ENCODE assay signal across 8 cellular contexts in the genomic region with DNA sequence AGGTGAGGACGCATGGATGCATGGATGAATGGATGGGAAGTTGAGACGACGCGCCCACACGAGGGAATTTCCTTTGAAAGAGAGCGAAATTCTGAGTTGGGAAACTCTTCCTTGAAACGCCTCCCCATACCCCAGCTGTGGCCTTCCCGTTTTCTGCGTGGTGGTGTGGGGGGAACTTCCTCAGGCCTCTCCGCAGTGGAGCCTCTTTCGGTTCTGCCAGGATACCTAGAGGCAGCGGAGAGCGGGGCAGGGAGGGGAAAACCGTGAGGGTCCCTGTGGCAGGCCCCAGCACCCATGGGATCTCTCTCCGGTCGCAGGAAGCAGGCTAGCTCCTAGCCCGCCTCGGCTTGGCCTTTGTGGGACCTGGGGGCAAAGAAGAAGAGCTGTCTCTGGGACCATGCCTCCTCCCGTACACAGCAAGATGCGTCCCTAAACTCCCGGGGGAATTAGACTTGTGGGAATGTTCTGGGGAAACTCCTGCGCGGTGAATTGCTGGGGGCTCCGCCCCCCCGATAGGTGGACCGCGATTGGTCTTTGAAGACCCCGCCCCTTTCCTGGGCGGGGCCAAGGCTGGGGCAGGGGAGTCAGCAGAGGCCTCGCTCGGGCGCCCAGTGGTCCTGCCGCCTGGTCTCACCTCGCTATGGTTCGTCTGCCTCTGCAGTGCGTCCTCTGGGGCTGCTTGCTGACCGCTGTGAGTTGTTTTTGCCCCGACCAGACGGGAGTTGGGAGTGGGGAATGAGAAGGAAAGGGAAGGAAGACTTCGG. TPM values are rescaled to one million over a fixed set of nuclear protein-coding genes. Genes with fewer than 3 reads are reported as not detected.
A peak's percentile ranks its signal among the peaks of the same experiment; 100 is the strongest.
DNase-seq lines count a peak whose midpoint lies in the region; ATAC-seq and TF ChIP-seq lines count a peak whose summit lies in the region.

CD40 (plus strand) TSS at position 611 of the 764 bp plus-strand sequence; CDS start at position 641, 30 bp downstream.

- TF ChIP-seq CTCF in A673 (conservative IDR thresholded peaks at IDR 0.05; ENCODE audit: low read depth, low read length): no peak
- no peak for TF ChIP-seq CTCF in glutamatergic neuron (IDR thresholded peaks at IDR 0.05; ENCODE audit: partially characterized antibody, unreplicated experiment)
- TF ChIP-seq CTCF in parathyroid adenoma (IDR thresholded peaks at IDR 0.05): no peak

- no peaks in the 10 kb centered on the region for H3K36me3 Mint-ChIP-seq in activated naive CD4-positive, alpha-beta T cell treated with anti-CD3 and anti-CD28 coated beads, Interleukin-2, amount 50 U/mL, for 72 hours
- peaks cover 7% of the 10 kb centered on the region for H3K36me3 Mint-ChIP-seq in glutamatergic neuron (ENCODE audit: unreplicated experiment)

- H3K9me3 Mint-ChIP-seq in activated naive CD4-positive, alpha-beta T cell treated with anti-CD3 and anti-CD28 coated beads, Interleukin-2, amount 50 U/mL, for 72 hours: no peaks in the 10 kb centered on the region
- H3K9me3 Mint-ChIP-seq in glutamatergic neuron (ENCODE audit: unreplicated experiment): peaks cover 9% of the 10 kb centered on the region

- H3K79me2 ChIP-seq in parathyroid adenoma: peaks cover 5% of the 10 kb centered on the region

- H2AFZ ChIP-seq in parathyroid adenoma: peak within 1 kb of the TSS; percentile 95

- peak within 1 kb of the TSS; percentile 96 for H3K4me2 ChIP-seq in parathyroid adenoma (ENCODE audit: low read length)

- H3K27me3 ChIP-seq in A673 (replicated peaks; ENCODE audit: insufficient read depth, low read depth, low read length, poor library complexity) (no peaks in the 10 kb centered on the region), SJCRH30 (peaks cover 4% of the 10 kb centered on the region; the same call in 1 of the 2 replicates), parathyroid adenoma (ENCODE audit: control insufficient read depth, insufficient read depth, low read length) (no peaks in the 10 kb centered on the region), thymus (ENCODE audit: control insufficient read depth, insufficient read depth) (peaks cover 3% of the 10 kb centered on the region)

- H3K4me3 ChIP-seq in A673 (ENCODE audit: low read depth, low read length, poor library complexity, severe bottlenecking) (peak within 1 kb of the TSS; percentile 55), SJCRH30 (no peak within 1 kb of the TSS), parathyroid adenoma (ENCODE audit: low read depth, low read length) (peak within 1 kb of the TSS; percentile 72), thymus (ENCODE audit: low read length) (peak within 1 kb of the TSS; percentile 34)

- peaks cover 2% of the 10 kb centered on the region for H3K4me1 Mint-ChIP-seq in glutamatergic neuron (ENCODE audit: low read depth, unreplicated experiment)

- peak within 1 kb of the TSS; percentile 76 for H3K27ac ChIP-seq in A673 (ENCODE audit: low read depth, low read length, poor library complexity, severe bottlenecking)
- H3K27ac ChIP-seq in SJCRH30: no peak within 1 kb of the TSS
- H3K27ac ChIP-seq in parathyroid adenoma: peak within 1 kb of the TSS; percentile 92
- peak within 1 kb of the TSS; percentile 78 for H3K27ac ChIP-seq in thymus (ENCODE audit: low read depth)

- 4% methylated on average over 40 of the region's 40 CpGs for WGBS in thymus

- H3K36me3 ChIP-seq in A673 (ENCODE audit: insufficient read depth, low read length, poor library complexity, severe bottlenecking) (no peaks in the 10 kb centered on the region), SJCRH30 (no peaks in the 10 kb centered on the region), parathyroid adenoma (ENCODE audit: control insufficient read depth, insufficient read depth, low read length) (no peaks in the 10 kb centered on the region), thymus (ENCODE audit: control insufficient read depth, insufficient read depth) (no peaks in the 10 kb centered on the region)

- H3K4me3 Mint-ChIP-seq in glutamatergic neuron (ENCODE audit: unreplicated experiment): peak within 1 kb of the TSS; percentile 71

- peak within 1 kb of the TSS; percentile 74 for H3K9ac ChIP-seq in parathyroid adenoma

- H3K9me3 ChIP-seq in A673 (ENCODE audit: low read depth, low read length, poor library complexity, severe bottlenecking) (no peaks in the 10 kb centered on the region), SJCRH30 (replicated peaks) (no peaks in the 10 kb centered on the region), parathyroid adenoma (ENCODE audit: control insufficient read depth, low read length) (no peaks in the 10 kb centered on the region), thymus (ENCODE audit: control insufficient read depth) (peaks cover 3% of the 10 kb centered on the region)

- CTCF ChIA-PET in A673 (lab: Charles Lee): no interaction called here

- ATAC-seq in GM18870 (IDR thresholded peaks at IDR 0.05; ENCODE audit: unreplicated experiment) (peak; percentile 50), HG03103 (IDR thresholded peaks at IDR 0.05; ENCODE audit: low read depth, unreplicated experiment) (peak; percentile 58)
- ATAC-seq in activated naive CD4-positive, alpha-beta T cell treated with anti-CD3 and anti-CD28 coated beads, Interleukin-2, amount 50 U/mL, for 72 hours: peak; percentile 96 to 97

- DNase-seq in A673 (ENCODE audit: low spot score) (peak; percentile 96), SJCRH30 (peak; percentile 32 to 57), glutamatergic neuron (peak; percentile 69)
- peak; percentile 74 to 81 for DNase-seq in activated naive CD4-positive, alpha-beta T cell treated with anti-CD3 and anti-CD28 coated beads, Interleukin-2, amount 50 U/mL, for 72 hours (ENCODE audit: low spot score in 2 of 2)

- peaks cover 2% of the 10 kb centered on the region for H3K27me3 Mint-ChIP-seq in glutamatergic neuron (ENCODE audit: unreplicated experiment)

- H3K4me1 ChIP-seq in A673 (ENCODE audit: insufficient read depth, low read length, poor library complexity, severe bottlenecking): peaks cover 9% of the 10 kb centered on the region
- H3K4me1 ChIP-seq in SJCRH30: no peaks in the 10 kb centered on the region
- H3K4me1 ChIP-seq in parathyroid adenoma: peaks cover 37% of the 10 kb centered on the region
- H3K4me1 ChIP-seq in thymus (ENCODE audit: control insufficient read depth, insufficient read depth, low read length): no peaks in the 10 kb centered on the region

- BruUV-seq in A673 (replicated peaks; lab: Mats Ljungman, UMichigan): no TSS peak

- POLR2A ChIA-PET in A673 (lab: Charles Lee; ENCODE audit: low non-redundant PET): no interaction called here

- H3K27ac Mint-ChIP-seq in activated naive CD4-positive, alpha-beta T cell treated with anti-CD3 and anti-CD28 coated beads, Interleukin-2, amount 50 U/mL, for 72 hours: peak within 1 kb of the TSS; percentile 87 to 89
- H3K27ac Mint-ChIP-seq in glutamatergic neuron (ENCODE audit: unreplicated experiment): no peak within 1 kb of the TSS

- intact Hi-C loops in A673 (cut with micrococcal nuclease; ENCODE audit: unreplicated experiment): loop anchor here (10.0 kb wide), 1 partner anchor 57 kb away; no protein-coding TSS in a partner anchor

RNA-seq across cellular contexts. Expression of gene CD40, which starts in this region (rescaled TPM):
- total RNA-seq in A673 (2021) (16.3 and 18.7 TPM in 2 replicates), glutamatergic neuron (ENCODE audit: unreplicated experiment) (1.2 TPM)
- total RNA-seq in SJCRH30 (2014; rRNA removed; shearing (Covaris generic)): 0.10 and 0.12 TPM in 2 replicates
- 10 to 100 TPM in 1 of 2 donors, 1 to 10 TPM in 1; 8.8 to 10.0 TPM for total RNA-seq in activated naive CD4-positive, alpha-beta T cell treated with anti-CD3 and anti-CD28 coated beads, Interleukin-2, amount 50 U/mL, for 72 hours
- 30.6 TPM for polyA plus RNA-seq in thymus

Comparison
In these comparisons a context has a peak if more than half of its experiments do, and no peak if none do; other contexts are left out.
1. Peak in DNase-seq in SJCRH30; RNA of the gene not detected or under 1 TPM.
2. DNase-seq: peak in every context shown above with its lines; median percentile 96 in A673; 78 in activated naive CD4-positive, alpha-beta T cell treated with anti-CD3 and anti-CD28 coated beads, Interleukin-2, amount 50 U/mL, for 72 hours; 69 in glutamatergic neuron; 44 in SJCRH30.